1 cellular context compared by ENCODE assay signal in genomic region chr12:68780731-68781130, GRCh38.
TF ChIP-seq lines count a peak whose summit lies in the region.

No MANE protein-coding gene starts in this region.

TF ChIP-seq in IMR-90, 13 proteins besides CTCF, POLR2A, EP300 and RAD21 (continued from another document):
- TF ChIP-seq MXI1 (IDR thresholded peaks at IDR 0.05; ENCODE audit: borderline replicate concordance, low read depth, low read length) (no peak), SMC3 (IDR thresholded peaks at IDR 0.05; ENCODE audit: low read depth, low read length) (no peak), USF2 (IDR thresholded peaks at IDR 0.05; ENCODE audit: low read depth, low read length) (no peak), RFX5 (IDR thresholded peaks at IDR 0.05; ENCODE audit: low read depth, low read length) (no peak), CEBPB (IDR thresholded peaks at IDR 0.05; ENCODE audit: low read depth, low read length) (no peak), RCOR1 (IDR thresholded peaks at IDR 0.05; ENCODE audit: insufficient replicate concordance, low read length) (no peak), BHLHE40 (IDR thresholded peaks at IDR 0.05; ENCODE audit: low read depth, low read length) (no peak)
